In the genomic region with DNA sequence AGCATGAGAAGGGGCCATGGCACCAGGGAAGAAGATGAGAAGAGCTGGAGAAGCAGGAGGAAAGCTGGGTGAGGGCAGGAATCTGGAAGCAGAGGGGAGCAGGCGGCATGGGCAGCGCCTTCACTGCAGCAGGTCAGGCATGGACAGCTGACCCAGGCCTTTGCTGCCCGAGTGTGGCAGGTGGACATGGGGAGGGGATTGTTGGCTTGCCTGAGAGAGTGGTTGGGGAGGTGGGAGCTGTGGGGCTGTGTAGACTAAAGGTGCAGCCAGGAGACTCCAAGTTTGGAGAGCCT, we compare ENCODE assay signal across 24 cellular contexts. TPM values are rescaled to one million over a fixed set of nuclear protein-coding genes. Genes with fewer than 3 reads are reported as not detected.
"Had no signal": no experiment of that assay in that cellular context is flagged by ENCODE, and none has a peak within 500 bp of the region (broad histone marks: within the 10 kb centered on the region; RNA-seq: fewer than 3 reads in every experiment).

No MANE protein-coding gene starts in this region.

- H3K4me3 Mint-ChIP-seq: effector memory CD8-positive, alpha-beta T cell; immature natural killer cell; nephron; stimulated activated naive B cell treated with anti-CD40 and anti-IgM and Interleukin-4, amounts not matched to agents 10 μg/mL and 1 μg/mL and 100 μg/mL, for 72 hours; stimulated activated naive CD8-positive, alpha-beta T cell treated with anti-CD3 and anti-CD28 coated beads, Interleukin-15, amount 100 ng/mL, for 72 hours had no signal

- H3K27me3 ChIP-seq: testis had no signal

- DNase-seq: cerebellar nuclear complex; colonic mucosa; dorsolateral prefrontal cortex; effector memory CD8-positive, alpha-beta T cell; esophagus squamous epithelium; foreskin keratinocyte; immature natural killer cell; kidney; left cardiac atrium; left ventricle myocardium inferior; mesenchymal stem cell; naive B cell; stimulated activated CD4-positive, alpha-beta T cell treated with anti-CD3 and anti-CD28 coated beads, Interleukin-4, amount 100 ng/mL, for 4 hours; stimulated activated naive B cell treated with anti-CD40 and anti-IgM and Interleukin-4, amounts not matched to agents 10 μg/mL and 1 μg/mL and 100 μg/mL, for 72 hours; stimulated activated naive CD8-positive, alpha-beta T cell treated with anti-CD3 and anti-CD28 coated beads, Interleukin-15, amount 100 ng/mL, for 72 hours; testis had no signal

- H3K27ac Mint-ChIP-seq: effector memory CD8-positive, alpha-beta T cell; immature natural killer cell; naive B cell; nephron; stimulated activated naive B cell treated with anti-CD40 and anti-IgM and Interleukin-4, amounts not matched to agents 10 μg/mL and 1 μg/mL and 100 μg/mL, for 72 hours; stimulated activated naive CD8-positive, alpha-beta T cell treated with anti-CD3 and anti-CD28 coated beads, Interleukin-15, amount 100 ng/mL, for 72 hours had no signal

- H3K9me3 ChIP-seq: colonic mucosa, esophagus squamous epithelium, left ventricle myocardium inferior, neutrophil, testis, tibial nerve had no signal

- H3K36me3 Mint-ChIP-seq: immature natural killer cell; naive B cell; stimulated activated naive B cell treated with anti-CD40 and anti-IgM and Interleukin-4, amounts not matched to agents 10 μg/mL and 1 μg/mL and 100 μg/mL, for 72 hours had no signal

- H3K9me3 Mint-ChIP-seq: effector memory CD8-positive, alpha-beta T cell; nephron; stimulated activated naive CD8-positive, alpha-beta T cell treated with anti-CD3 and anti-CD28 coated beads, Interleukin-15, amount 100 ng/mL, for 72 hours had no signal

- H3K4me1 ChIP-seq: colonic mucosa, foreskin keratinocyte had no signal

- ATAC-seq: effector memory CD8-positive, alpha-beta T cell; foreskin keratinocyte; left cardiac atrium; sciatic nerve; stimulated activated naive B cell treated with anti-CD40 and anti-IgM and Interleukin-4, amounts not matched to agents 10 μg/mL and 1 μg/mL and 100 μg/mL, for 72 hours; stimulated activated naive CD8-positive, alpha-beta T cell treated with anti-CD3 and anti-CD28 coated beads, Interleukin-15, amount 100 ng/mL, for 72 hours had no signal

- H3K36me3 ChIP-seq: colonic mucosa, esophagus squamous epithelium, left ventricle myocardium inferior, neutrophil, tibial nerve had no signal

- H3K4me3 ChIP-seq: colonic mucosa, dorsolateral prefrontal cortex, esophagus squamous epithelium, left ventricle myocardium inferior, lung, testis, tibial nerve had no signal

- H3K27ac ChIP-seq: colonic mucosa, esophagus squamous epithelium, foreskin keratinocyte, left ventricle myocardium inferior, neutrophil, testis, tibial nerve had no signal

RNA-seq across cellular contexts. Expression of a gene that starts 2.3 kb away (rescaled TPM):
- total RNA-seq: epithelial cell of proximal tubule, foreskin keratinocyte, left ventricle myocardium inferior, lung, osteoblast, pulmonary artery endothelial cell had no signal
